In genomic region chr19:18839465-18840287, GRCh38 we compare ENCODE assay signal across 13 cellular contexts. TPM values are rescaled to one million over a fixed set of nuclear protein-coding genes. Genes with fewer than 3 reads are reported as not detected.
A peak's percentile ranks its signal among the peaks of the same experiment; 100 is the strongest.
DNase-seq lines count a peak whose midpoint lies in the region; ATAC-seq and TF ChIP-seq lines count a peak whose summit lies in the region.
"Had no signal": no experiment of that assay in that cellular context is flagged by ENCODE, and none has a peak within 500 bp of the region (broad histone marks: within the 10 kb centered on the region; RNA-seq: fewer than 3 reads in every experiment).

No MANE protein-coding gene starts in this region.

- H3K4me1 Mint-ChIP-seq in chondrocyte (ENCODE audit: low read depth), result peaks cover 68% of the 10 kb centered on the region

- H3K27me3 ChIP-seq in HCT116 (ENCODE audit: insufficient read depth, low read length), result no peaks in the 10 kb centered on the region
- H3K27me3 ChIP-seq: gastroesophageal sphincter had no signal

- H3K4me3 Mint-ChIP-seq in chondrocyte (ENCODE audit: unreplicated experiment), result no peak overlapping the region
- H3K4me3 Mint-ChIP-seq: activated CD8-positive, alpha-beta memory T cell treated with anti-CD3 and anti-CD28 coated beads, Interleukin-2, amount 10 ng/mL, durations not matched to agents 7 days and 5 days had no signal

- RAD21 ChIA-PET in HCT116 (lab: Charles Lee; ENCODE audit: low non-redundant PET in 1 of 2, low total read pairs in 2 of 2, uncharacterized antibody in 2 of 2, unreplicated experiment in 2 of 2), result no interaction called here

- DNase-seq in AG10803 (ENCODE audit: low read depth), result peak; percentile 16
- DNase-seq in HCT116 (ENCODE audit: low read depth, low spot score), result no peak
- no peak for DNase-seq in chondrocyte (ENCODE audit: low spot score)
- DNase-seq in myocyte (ENCODE audit: low read depth), result peak; percentile 44
- no peak for DNase-seq in DMS79 treated with DMSO at 0.1 percent for 48 hours (lab: John Stamatoyannopoulos, UW)
- no peak for DNase-seq in T-helper 1 cell
- DNase-seq in T1000 (lab: John Stamatoyannopoulos, UW), result no peak
- DNase-seq: activated CD8-positive, alpha-beta memory T cell treated with anti-CD3 and anti-CD28 coated beads, Interleukin-2, amount 10 ng/mL, durations not matched to agents 7 days and 5 days; Kasumi-1; mucosa of descending colon; NCI-H446 had no signal

- H3K36me3 ChIP-seq in HCT116 (ENCODE audit: control insufficient read depth in 1 of 2, insufficient read depth in 2 of 2, low read length in 2 of 2), result peaks cover 19 to 36% of the 10 kb centered on the region in 2 experiments; a peak in 3 of 4 replicates

- H3K4me3 ChIP-seq in AG10803 (ENCODE audit: low read length), result no peak overlapping the region
- H3K4me3 ChIP-seq in HCT116 (replicated peaks in 1 of 2; ENCODE audit: low read depth in 1 of 2, low read length in 2 of 2), result no peak overlapping the region
- H3K4me3 ChIP-seq: gastroesophageal sphincter, mucosa of descending colon had no signal

- no peaks in the 10 kb centered on the region for H3K9me2 ChIP-seq in HCT116 (ENCODE audit: insufficient read depth)

- H2AFZ ChIP-seq in HCT116 (ENCODE audit: low read depth, low read length, poor library complexity, severe bottlenecking), result no peak overlapping the region

- no TSS peak for BruUV-seq in HCT116 (replicated peaks; lab: Mats Ljungman, UMichigan)

- H4K20me1 ChIP-seq in HCT116 (ENCODE audit: insufficient read depth), result peaks cover 16% of the 10 kb centered on the region; the same call in 1 of the 2 replicates

- peak overlapping the region; percentile 8 for H3K27ac Mint-ChIP-seq in chondrocyte (ENCODE audit: unreplicated experiment)
- H3K27ac Mint-ChIP-seq: activated CD8-positive, alpha-beta memory T cell treated with anti-CD3 and anti-CD28 coated beads, Interleukin-2, amount 10 ng/mL, durations not matched to agents 7 days and 5 days had no signal

- no peak overlapping the region for H3K9ac ChIP-seq in HCT116 (ENCODE audit: low read length)

- ATAC-seq in HCT116 (peak; percentile 18; the same call in 1 of the 2 replicates), GM18511 (IDR thresholded peaks at IDR 0.05; ENCODE audit: unreplicated experiment) (no peak)
- ATAC-seq: gastroesophageal sphincter, mucosa of descending colon had no signal

- H3K9me3 ChIP-seq in HCT116 (ENCODE audit: control insufficient read depth in 1 of 2, insufficient read depth in 1 of 2, low read depth in 1 of 2, low read length in 2 of 2), result no peaks in the 10 kb centered on the region
- H3K9me3 ChIP-seq: gastroesophageal sphincter, mucosa of descending colon had no signal

- no peak for TF ChIP-seq RAD21 in HCT116 (IDR thresholded peaks at IDR 0.05; ENCODE audit: low read depth)

- no peak for TF ChIP-seq POLR2A in HCT116 (IDR thresholded peaks at IDR 0.05; ENCODE audit: borderline replicate concordance, extremely low read depth, insufficient read depth, insufficient read length)

- intact Hi-C loops in HCT116 (cut with micrococcal nuclease), result no loop called here

- 0 out of 4 replicates have a peak, but pooled peaks cover 0 to 4% of the 10 kb centered on the region in 2 experiments for H3K4me1 ChIP-seq in HCT116 (ENCODE audit: control insufficient read depth in 1 of 2, insufficient read depth in 2 of 2, low read length in 2 of 2)

- H3K79me2 ChIP-seq in HCT116 (ENCODE audit: insufficient read depth, low read length), result peaks cover 100% of the 10 kb centered on the region

- TF ChIP-seq CTCF in AG10803 (conservative IDR thresholded peaks at IDR 0.05; ENCODE audit: low read length) (no peak), HCT116 (IDR thresholded peaks at IDR 0.05 in 2 of 3, conservative IDR thresholded peaks at IDR 0.05 in 1 of 3; ENCODE audit: borderline replicate concordance in 1 of 3, insufficient read depth in 1 of 3, low read depth in 2 of 3, low read length in 2 of 3) (no peak), chondrocyte (IDR thresholded peaks at IDR 0.05) (no peak)

- no peak overlapping the region for H3K4me2 ChIP-seq in HCT116 (ENCODE audit: low read length)

- H3K36me3 Mint-ChIP-seq in chondrocyte (ENCODE audit: low read depth), result peaks cover 4% of the 10 kb centered on the region

- H3K27me3 Mint-ChIP-seq in chondrocyte (ENCODE audit: low read depth), result no peaks in the 10 kb centered on the region
- H3K27me3 Mint-ChIP-seq: activated CD8-positive, alpha-beta memory T cell treated with anti-CD3 and anti-CD28 coated beads, Interleukin-2, amount 10 ng/mL, durations not matched to agents 7 days and 5 days had no signal

- CTCF ChIA-PET in HCT116 (lab: Charles Lee), result no interaction called here

- POLR2A ChIA-PET in HCT116 (lab: Charles Lee), result no interaction called here

- no peak overlapping the region; the same call in 1 of the 2 replicates for H3K27ac ChIP-seq in HCT116 (ENCODE audit: low read depth, low read length)
- H3K27ac ChIP-seq: gastroesophageal sphincter had no signal

- H3K9me3 Mint-ChIP-seq in chondrocyte (ENCODE audit: low read depth), result no peaks in the 10 kb centered on the region

TF ChIP-seq in HCT116, 20 proteins besides CTCF, POLR2A, EP300 and RAD21 (continues in another document):
- TF ChIP-seq ZBTB33 (IDR thresholded peaks at IDR 0.05; ENCODE audit: extremely low read depth, insufficient replicate concordance, low read length), result no peak
- no peak for TF ChIP-seq EZH2 (IDR thresholded peaks at IDR 0.05)
- no peak for TF ChIP-seq CEBPB (IDR thresholded peaks at IDR 0.05; ENCODE audit: low read depth)
- TF ChIP-seq ZFX (IDR thresholded peaks at IDR 0.05), result no peak
- no peak for TF ChIP-seq JUND (IDR thresholded peaks at IDR 0.05)
- TF ChIP-seq POLR2AphosphoS5 (IDR thresholded peaks at IDR 0.05; ENCODE audit: low read depth, low read length), result no peak
- TF ChIP-seq SP1 (IDR thresholded peaks at IDR 0.05; ENCODE audit: low read depth), result no peak
- no peak for TF ChIP-seq MAX (IDR thresholded peaks at IDR 0.05)
- TF ChIP-seq CBX3 (IDR thresholded peaks at IDR 0.05; ENCODE audit: low read depth), result no peak
- no peak for TF ChIP-seq EGR1 (IDR thresholded peaks at IDR 0.05; ENCODE audit: low read depth)
- TF ChIP-seq EZH2phosphoT487 (IDR thresholded peaks at IDR 0.05; ENCODE audit: borderline replicate concordance), result no peak
- TF ChIP-seq TCF7L2 (IDR thresholded peaks at IDR 0.05; ENCODE audit: borderline replicate concordance, extremely low read depth, insufficient read depth, insufficient read length), result no peak
- no peak for TF ChIP-seq ATF3 (IDR thresholded peaks at IDR 0.05)
- no peak for TF ChIP-seq SIN3A (IDR thresholded peaks at IDR 0.05; ENCODE audit: low read depth)

RNA-seq across cellular contexts. Expression of gene UPF1, which starts 7.9 kb away (rescaled TPM):
- 78.5 TPM for total RNA-seq in HCT116 (2021; ENCODE audit: unreplicated experiment)
- 41.7 and 42.1 TPM in 2 replicates for polyA plus RNA-seq in HCT116 (2012)
- total RNA-seq in chondrocyte, result 38.6 to 45.3 TPM (median 40.4 TPM) in 3 replicates
- 47.4 and 63.5 TPM in 2 replicates for total RNA-seq in myocyte
- 47.3 TPM for polyA plus RNA-seq in myocyte (2012)

RNA-seq across cellular contexts. Expression of gene COMP, which starts 48.6 kb away (rescaled TPM):
- total RNA-seq in HCT116 (2021; ENCODE audit: unreplicated experiment) (not detected), chondrocyte (10.6 to 17.2 TPM (median 14.5 TPM) in 3 replicates), myocyte (not detected in 2 replicates)
- polyA plus RNA-seq in HCT116 (2012), result not detected in 2 replicates
- 178 TPM for polyA plus RNA-seq in myocyte (2012)
- total RNA-seq: activated CD8-positive, alpha-beta memory T cell treated with anti-CD3 and anti-CD28 coated beads, Interleukin-2, amount 10 ng/mL, durations not matched to agents 7 days and 5 days had no signal

RNA-seq across cellular contexts. Expression of gene CERS1, which starts 56.3 kb away (rescaled TPM):
- total RNA-seq in HCT116 (2021; ENCODE audit: unreplicated experiment), result 0.96 TPM
- 0.55 and 0.76 TPM in 2 replicates for polyA plus RNA-seq in HCT116 (2012)
- total RNA-seq in chondrocyte, result 4.3 to 10.2 TPM (median 8.4 TPM) in 3 replicates
- total RNA-seq in myocyte, result 16.8 and 30.6 TPM in 2 replicates
- polyA plus RNA-seq in myocyte (2012), result 26.3 TPM
- total RNA-seq: activated CD8-positive, alpha-beta memory T cell treated with anti-CD3 and anti-CD28 coated beads, Interleukin-2, amount 10 ng/mL, durations not matched to agents 7 days and 5 days had no signal

Comparison
In these comparisons a context has a peak if more than half of its experiments do, and no peak if none do; other contexts are left out.
1. DNase-seq: peak in AG10803 (single experiment) and myocyte (single experiment); none in HCT116 (single experiment), chondrocyte (single experiment), DMS79 treated with DMSO at 0.1 percent for 48 hours (single experiment), T-helper 1 cell (0 of 5) and T1000 (single experiment).
2. RNA of gene COMP, which starts 48.6 kb away (total RNA-seq): 10.6 to 17.2 TPM in chondrocyte; not detected in HCT116 (single experiment) and not detected in myocyte; every median in the first group is over 10 times any median in the second.